In genomic region chr2:7161501-7161900, GRCh38 we compare ENCODE assay signal across 32 cellular contexts.
"Had no signal": no experiment of that assay in that cellular context is flagged by ENCODE, and none has a peak within 500 bp of the region (broad histone marks: within the 10 kb centered on the region; RNA-seq: fewer than 3 reads in every experiment).

No MANE protein-coding gene starts in this region.

- H3K4me1 ChIP-seq: ascending aorta, Peyer's patch had no signal

- H3K9me3 Mint-ChIP-seq: activated CD4-positive, alpha-beta T cell treated with anti-CD3 and anti-CD28 coated beads, Interleukin-2, amount 10 ng/mL, durations not matched to agents 7 days and 5 days; activated naive CD4-positive, alpha-beta T cell treated with anti-CD3 and anti-CD28 coated beads, Interleukin-2, amount 50 U/mL, for 24 hours; activated T-helper 2 cell treated with anti-CD3 and anti-CD28 coated beads, Interferon-gamma antibody, Interleukin-2, Interleukin-4, amounts not matched to agents 10 μg/mL and 5 μg/mL and 100 μg/mL, durations not matched to agents 14 hours and 24 hours and 36 hours; T-helper 2 cell treated with Interferon-gamma antibody and Interleukin-4, amounts not matched to agents 5 μg/mL and 100 μg/mL, for 36 hours had no signal

- H3K27me3 Mint-ChIP-seq: activated CD4-positive, alpha-beta T cell treated with anti-CD3 and anti-CD28 coated beads, Interleukin-2, amount 10 ng/mL, durations not matched to agents 7 days and 5 days; activated naive CD4-positive, alpha-beta T cell treated with anti-CD3 and anti-CD28 coated beads, Interleukin-2, amount 50 U/mL, for 24 hours; activated naive CD8-positive, alpha-beta T cell treated with anti-CD3 and anti-CD28 coated beads, Interleukin-2, amount 10 ng/mL, durations not matched to agents 7 days and 5 days; activated T-cell treated with anti-CD3 and anti-CD28 coated beads, Interleukin-2, amount 50 U/mL, for 24 hours had no signal

- H3K27ac ChIP-seq: ascending aorta, Peyer's patch had no signal

- H3K9me3 ChIP-seq: ascending aorta, MG63, Peyer's patch had no signal

- H3K36me3 Mint-ChIP-seq: activated naive CD8-positive, alpha-beta T cell treated with anti-CD3 and anti-CD28 coated beads, Interleukin-2, amount 10 ng/mL, durations not matched to agents 7 days and 5 days had no signal

- DNase-seq: activated CD4-positive, alpha-beta T cell treated with anti-CD3 and anti-CD28 coated beads, Interleukin-2, amount 10 ng/mL, durations not matched to agents 7 days and 5 days; activated CD4-positive, alpha-beta T cell treated with anti-CD3 and anti-CD28 coated beads, Interleukin-2, amount 50 U/mL, for 48 hours; activated CD8-positive, alpha-beta T cell treated with anti-CD3 and anti-CD28 coated beads, Interleukin-2, amount 10 ng/mL, durations not matched to agents 7 days and 5 days; activated gamma-delta T cell; activated naive CD4-positive, alpha-beta T cell treated with Interleukin-2 at 50 U/mL for 16 hours; activated naive CD8-positive, alpha-beta T cell treated with anti-CD3 and anti-CD28 coated beads, Interleukin-2, amount 10 ng/mL, durations not matched to agents 7 days and 5 days; activated T-cell treated with anti-CD3 and anti-CD28 coated beads, Interleukin-2, amount 50 U/mL, for 24 hours; amygdala; caudate nucleus; cerebellar nuclear complex; Kasumi-1; KG1; MG63; NCI-H1048; NCI-H1105 treated with DMSO at 0.1 percent for 48 hours; NCI-H1436; NCI-H1694; NCI-H1930; NCI-H2081 treated with DMSO at 0.1 percent for 48 hours; NCI-H345; NCI-H748 treated with DMSO at 0.1 percent for 48 hours; NK-92 treated with Interleukin-12 subunit alpha and Interleukin-12 subunit beta, amount 100 ng/mL, for 24 hours; PC-3; Peyer's patch; RPMI8226; SHP77 treated with DMSO at 0.1 percent for 48 hours had no signal

- ATAC-seq: activated CD8-positive, alpha-beta T cell treated with anti-CD3 and anti-CD28 coated beads, Interleukin-2, amount 10 ng/mL, durations not matched to agents 7 days and 5 days; PC-3 had no signal

- H3K36me3 ChIP-seq: ascending aorta, MG63, Peyer's patch had no signal

- H3K4me3 Mint-ChIP-seq: activated CD4-positive, alpha-beta T cell treated with anti-CD3 and anti-CD28 coated beads, Interleukin-2, amount 10 ng/mL, durations not matched to agents 7 days and 5 days; activated CD8-positive, alpha-beta T cell treated with anti-CD3 and anti-CD28 coated beads, Interleukin-2, amount 10 ng/mL, durations not matched to agents 7 days and 5 days; activated naive CD4-positive, alpha-beta T cell treated with anti-CD3 and anti-CD28 coated beads, Interleukin-2, amount 50 U/mL, for 24 hours; activated naive CD8-positive, alpha-beta T cell treated with anti-CD3 and anti-CD28 coated beads, Interleukin-2, amount 10 ng/mL, durations not matched to agents 7 days and 5 days; activated T-cell treated with anti-CD3 and anti-CD28 coated beads, Interleukin-2, amount 50 U/mL, for 24 hours; brain; T-helper 1 cell treated with Interleukin-12 subunit alpha and Interleukin-12 subunit beta and Interleukin-4 antibody, amounts not matched to agents 30 μg/mL and 1 μg/mL, for 36 hours; T-helper 2 cell treated with Interferon-gamma antibody and Interleukin-4, amounts not matched to agents 5 μg/mL and 100 μg/mL, for 36 hours had no signal

- H3K4me3 ChIP-seq: ascending aorta, MG63, Peyer's patch had no signal

- H3K27ac Mint-ChIP-seq: activated CD4-positive, alpha-beta T cell treated with anti-CD3 and anti-CD28 coated beads, Interleukin-2, amount 10 ng/mL, durations not matched to agents 7 days and 5 days; activated CD8-positive, alpha-beta T cell treated with anti-CD3 and anti-CD28 coated beads, Interleukin-2, amount 10 ng/mL, durations not matched to agents 7 days and 5 days; activated naive CD4-positive, alpha-beta T cell treated with anti-CD3 and anti-CD28 coated beads, Interleukin-2, amount 50 U/mL, for 24 hours; activated naive CD8-positive, alpha-beta T cell treated with anti-CD3 and anti-CD28 coated beads, Interleukin-2, amount 10 ng/mL, durations not matched to agents 7 days and 5 days; activated T-cell treated with anti-CD3 and anti-CD28 coated beads, Interleukin-2, amount 50 U/mL, for 24 hours; activated T-helper 2 cell treated with anti-CD3 and anti-CD28 coated beads, Interferon-gamma antibody, Interleukin-2, Interleukin-4, amounts not matched to agents 10 μg/mL and 5 μg/mL and 100 μg/mL, durations not matched to agents 14 hours and 24 hours and 36 hours; T-helper 1 cell treated with Interleukin-12 subunit alpha and Interleukin-12 subunit beta and Interleukin-4 antibody, amounts not matched to agents 30 μg/mL and 1 μg/mL, for 36 hours; T-helper 2 cell treated with Interferon-gamma antibody and Interleukin-4, amounts not matched to agents 5 μg/mL and 100 μg/mL, for 36 hours had no signal

- H3K4me1 Mint-ChIP-seq: activated CD4-positive, alpha-beta T cell treated with anti-CD3 and anti-CD28 coated beads, Interleukin-2, amount 10 ng/mL, durations not matched to agents 7 days and 5 days; activated naive CD4-positive, alpha-beta T cell treated with anti-CD3 and anti-CD28 coated beads, Interleukin-2, amount 50 U/mL, for 24 hours; activated naive CD8-positive, alpha-beta T cell treated with anti-CD3 and anti-CD28 coated beads, Interleukin-2, amount 10 ng/mL, durations not matched to agents 7 days and 5 days had no signal

- H3K27me3 ChIP-seq: ascending aorta, MG63, Peyer's patch had no signal
